Comparison of ENCODE assay signal across 8 cellular contexts in the genomic region with DNA sequence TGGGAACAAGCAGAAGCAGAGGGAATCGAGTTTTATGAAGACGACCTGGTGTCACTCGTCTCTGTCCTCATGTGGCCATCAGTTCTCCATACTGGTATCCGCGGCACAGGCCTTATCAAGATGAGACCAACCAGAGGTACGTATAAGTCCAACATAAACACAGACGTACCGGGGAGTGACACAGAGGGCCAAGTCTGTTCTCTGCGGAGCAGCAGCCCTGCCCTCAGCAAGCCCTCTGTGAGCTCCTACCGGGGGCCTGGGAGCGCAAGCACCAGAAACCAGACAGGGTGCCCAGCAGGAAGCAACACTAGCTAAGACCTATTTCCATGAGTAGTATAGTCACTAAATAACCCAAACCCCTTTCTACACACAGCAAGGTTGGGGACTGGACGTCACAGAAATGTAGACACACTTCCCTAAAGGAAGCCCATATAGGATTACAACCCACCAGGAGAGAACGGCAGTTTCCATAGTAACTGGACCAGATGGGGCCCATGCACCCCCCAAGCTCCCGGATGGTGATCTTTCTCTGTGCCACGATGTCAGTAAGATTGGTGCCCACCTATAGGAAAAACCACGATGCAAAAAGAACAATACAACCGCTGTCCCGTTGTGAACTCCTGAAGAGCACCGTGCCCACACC. TPM values are rescaled to one million over a fixed set of nuclear protein-coding genes. Genes with fewer than 3 reads are reported as not detected.
DNase-seq lines count a peak whose midpoint lies in the region; ATAC-seq, FAIRE-seq and TF ChIP-seq lines count a peak whose summit lies in the region.

No MANE protein-coding gene starts in this region.

- H3K79me1 ChIP-seq in mesendoderm (ENCODE audit: low read length), result peaks cover 17% of the 10 kb centered on the region

- intact Hi-C loops in GM12878 (cut with micrococcal nuclease; ENCODE audit: unreplicated experiment), result loop anchor here (2.0 kb wide), 1 partner anchor 20 kb away; the partner anchor contains the start of gene MRPL12

- H3K4ac ChIP-seq in mesendoderm (ENCODE audit: low read depth, low read length), result no peak overlapping the region

- no peak for TF ChIP-seq EP300 in GM12878 (IDR thresholded peaks at IDR 0.05; ENCODE audit: borderline replicate concordance in 1 of 2, control insufficient read depth in 1 of 2, low read depth in 2 of 2, low read length in 2 of 2)

- no peak for TF ChIP-seq CTCF in AG04449 (IDR thresholded peaks at IDR 0.05; ENCODE audit: insufficient read depth, low read length, missing control alignments)
- TF ChIP-seq CTCF in HL-60 (IDR thresholded peaks at IDR 0.05; ENCODE audit: insufficient read depth, low read length), result no peak
- TF ChIP-seq CTCF in GM12878 (IDR thresholded peaks at IDR 0.05 in 2 of 3, conservative IDR thresholded peaks at IDR 0.05 in 1 of 3; ENCODE audit: control insufficient read depth in 2 of 3, extremely low read depth in 1 of 3, insufficient read depth in 1 of 3, low read depth in 3 of 3, low read length in 3 of 3), result no peak

- RAD21 ChIA-PET in GM12878 (lab: Charles Lee; ENCODE audit: unreplicated experiment), result interaction anchor here (0.6 to 1.9 kb wide), 6 partner anchors 17 to 1034 kb away, joined by 3 to 6 read pairs (median 4); partner anchors contain the start of genes FN3KRP and MRPL12

- TF ChIP-seq POLR2A in GM12878 (IDR thresholded peaks at IDR 0.05; ENCODE audit: low read depth, low read length), result no peak

- peak overlapping the region; percentile 98 for H3K56ac ChIP-seq in mesendoderm (ENCODE audit: low read length)

- SMC1A ChIA-PET in GM12878 (lab: Charles Lee; ENCODE audit: uncharacterized antibody, unreplicated experiment), result interaction anchor here (1.1 kb wide), 1 partner anchor 30 kb away, joined by 3 read pairs; no protein-coding TSS in a partner anchor

- H3K18ac ChIP-seq in mesendoderm (ENCODE audit: low read length), result no peak overlapping the region

- H4K5ac ChIP-seq in mesendoderm (ENCODE audit: low read length), result no peak overlapping the region

- no peak for DNase-seq in AG04449 (ENCODE audit: low read depth, low spot score)
- no peak for DNase-seq in HL-60 (ENCODE audit: low read depth in 1 of 2, low spot score in 1 of 2)
- DNase-seq in GM12878 (ENCODE audit: low read depth, low spot score), result no peak
- DNase-seq in mesendoderm, result no peak
- no peak for DNase-seq in NCI-H187 (lab: John Stamatoyannopoulos, UW)
- no peak for DNase-seq in NCI-H1436 (lab: John Stamatoyannopoulos, UW)
- DNase-seq in HuH-7 (ENCODE audit: low spot score), result no peak

- H3K4me1 ChIP-seq in GM12878 (ENCODE audit: control insufficient read depth, insufficient read depth, low read length) (peaks cover 11% of the 10 kb centered on the region), mesendoderm (ENCODE audit: control insufficient read depth, low read depth, low read length) (peaks cover 3% of the 10 kb centered on the region)

- no peak overlapping the region for H2AFZ ChIP-seq in GM12878 (ENCODE audit: control insufficient read depth, low read depth, low read length)

- no peak for FAIRE-seq in GM12878 (lab: Jason Lieb, UNC)

- H3K36me3 ChIP-seq in GM12878 (ENCODE audit: control insufficient read depth in 2 of 2, insufficient read depth in 2 of 2, low read length in 1 of 2), result peaks cover 0 to 7% of the 10 kb centered on the region in 2 experiments; a peak in 3 of 4 replicates
- peaks cover 6% of the 10 kb centered on the region for H3K36me3 ChIP-seq in mesendoderm (ENCODE audit: control insufficient read depth, insufficient read depth, low read length)

- H3K23ac ChIP-seq in mesendoderm (ENCODE audit: low read length), result no peak overlapping the region

- H2BK15ac ChIP-seq in mesendoderm (replicated peaks; ENCODE audit: low read depth), result no peak overlapping the region

- H3K4me3 ChIP-seq in AG04449 (ENCODE audit: low read depth, low read length) (peak overlapping the region; percentile 89), HL-60 (replicated peaks; ENCODE audit: insufficient read depth, low read length) (peak overlapping the region; percentile 97), GM12878 (peak overlapping the region; percentile 75), mesendoderm (ENCODE audit: low read length) (peak overlapping the region; percentile 95)

- BruUV-seq in GM12878 (replicated peaks; lab: Mats Ljungman, UMichigan), result no TSS peak

- H2BK120ac ChIP-seq in mesendoderm (ENCODE audit: low read depth, low read length), result no peak overlapping the region

- TF ChIP-seq RAD21 in GM12878 (IDR thresholded peaks at IDR 0.05; ENCODE audit: insufficient read depth, low read depth, low read length), result no peak

- in situ Hi-C loops in GM12878 (cut with MboI), result no loop called here

- POLR2A ChIA-PET in AG04449 (lab: Yijun Ruan, JAX) (interaction anchor here (1.2 to 3.6 kb wide), 3 partner anchors 20 to 170 kb away, joined by 3 to 26 read pairs (median 3); partner anchors contain the start of genes ACTG1 and MRPL12), GM12878 (lab: Charles Lee) (interaction anchor here (1.0 to 4.0 kb wide), 3 partner anchors 17 to 29 kb away, joined by 3 to 32 read pairs (median 6); partner anchors contain the start of gene MRPL12)

- CTCF ChIA-PET in AG04449 (lab: Yijun Ruan, JAX), result interaction anchor here (1.3 to 2.6 kb wide), 4 partner anchors 8 to 81 kb away, joined by 3 to 7 read pairs (median 4); no protein-coding TSS in a partner anchor
- CTCF ChIA-PET in GM12878 (lab: Yijun Ruan, JAX), result interaction anchor here (1.1 to 1.5 kb wide), 3 partner anchors 8 to 82 kb away, joined by 3 to 5 read pairs (median 4); no protein-coding TSS in a partner anchor

- H4K20me1 ChIP-seq in GM12878 (ENCODE audit: control insufficient read depth, insufficient read depth), result peaks cover 8% of the 10 kb centered on the region; the same call in 1 of the 2 replicates

- H3K4me2 ChIP-seq in GM12878 (ENCODE audit: control insufficient read depth, insufficient read depth) (peak overlapping the region; percentile 72), mesendoderm (ENCODE audit: low read length) (peak overlapping the region; percentile 66)

- H3K79me2 ChIP-seq in GM12878 (ENCODE audit: control insufficient read depth, insufficient read depth, low read length) (peaks cover 38% of the 10 kb centered on the region), mesendoderm (ENCODE audit: control insufficient read depth, insufficient read depth, low read length) (peaks cover 33% of the 10 kb centered on the region)

- no peak overlapping the region for H4K8ac ChIP-seq in mesendoderm (ENCODE audit: low read depth, low read length)

- no peaks in the 10 kb centered on the region for H3K9me3 ChIP-seq in GM12878 (replicated peaks; ENCODE audit: control insufficient read depth, insufficient read depth, low read length)

- WGBS in GM12878 (ENCODE audit: insufficient coverage, insufficient replicate concordance, low lambda C conversion rate, missing lambda C conversion rate), result 46% methylated on average over 19 of the region's 19 CpGs
- WGBS in mesendoderm (ENCODE audit: extremely low coverage, insufficient coverage, low lambda C conversion rate), result no CpG with 5 or more reads among the region's 19 CpGs

- H3K27ac ChIP-seq in HL-60 (replicated peaks), result peak overlapping the region; percentile 84
- H3K27ac ChIP-seq in GM12878 (ENCODE audit: control insufficient read depth, insufficient read depth), result peak overlapping the region; percentile 36; the same call in 1 of the 2 replicates
- H3K27ac ChIP-seq in mesendoderm (ENCODE audit: low read depth, low read length), result no peak overlapping the region

- H2AK5ac ChIP-seq in mesendoderm (ENCODE audit: low read length), result no peak overlapping the region

- ATAC-seq in GM12878, result no peak
- no peak for ATAC-seq in GM18520 (IDR thresholded peaks at IDR 0.05; ENCODE audit: unreplicated experiment)

- H3K9ac ChIP-seq in GM12878 (ENCODE audit: control insufficient read depth, insufficient read depth, low read length), result peak overlapping the region; percentile 74
- peak overlapping the region; percentile 95 for H3K9ac ChIP-seq in mesendoderm (ENCODE audit: low read length)

- H3K27me3 ChIP-seq in HL-60 (ENCODE audit: insufficient read depth, poor library complexity, severe bottlenecking) (no peaks in the 10 kb centered on the region), GM12878 (replicated peaks in 1 of 2; ENCODE audit: control insufficient read depth in 2 of 2, insufficient read depth in 2 of 2, low read length in 1 of 2) (no peaks in the 10 kb centered on the region), mesendoderm (ENCODE audit: insufficient read depth, low read length, poor library complexity) (no peaks in the 10 kb centered on the region)

- H2BK5ac ChIP-seq in mesendoderm (ENCODE audit: low read length), result no peak overlapping the region

RNA-seq across cellular contexts. Expression of gene ARL16, which starts 0.9 kb away (rescaled TPM):
- total RNA-seq in GM12878 (2013; cell fraction: nucleolus; rRNA removed), result 16.5 and 20.3 TPM in 2 replicates
- total RNA-seq in GM12878 (2014; rRNA removed) (41.9 and 42.1 TPM in 2 replicates), GM12878 (2014; rRNA removed; fragmentation: Illumina TruSeq; extraction: Trizol) (21.0 and 22.1 TPM in 2 replicates), GM12878 (2021) (18.6 and 25.6 TPM in 2 replicates)
- 29.5 TPM for polyA plus RNA-seq in GM12878 (2011; ENCODE audit: low read depth)
- polyA plus RNA-seq in GM12878 (2011; rRNA removed) (26.8 and 34.3 TPM in 2 replicates), GM12878 (2014; fragmentation: Illumina TruSeq; extraction: Trizol) (15.9 and 27.4 TPM in 2 replicates), GM12878 (2014; fragmentation: Nextera tagmentation; extraction: Ambion mirVana) (10 to 100 TPM in 1 of 2 experiments, 1 to 10 TPM in 1; 4.7 to 20.8 TPM), GM12878 (2014; rRNA removed) (43.6 and 44.5 TPM in 2 replicates), GM12878 (2016; fragmentation: Nextera tagmentation; extraction: Ambion mirVana) (10 to 100 TPM; 46.5 to 47.6 TPM)
- polyA plus RNA-seq in GM12878 (2011; cell fraction: cytosol; rRNA removed), result 45.5 and 56.7 TPM in 2 replicates
- 15.8 and 23.1 TPM in 2 replicates for polyA plus RNA-seq in GM12878 (2011; cell fraction: nucleus; rRNA removed)
- 24.6 and 26.5 TPM in 2 replicates for polyA plus RNA-seq in GM12878 (2012)
- polyA minus RNA-seq in GM12878 (2011; rRNA and poly(A)+ RNA removed), result 12.5 and 18.9 TPM in 2 replicates
- 5.9 and 7.2 TPM in 2 replicates for polyA minus RNA-seq in GM12878 (2011; cell fraction: cytosol; rRNA and poly(A)+ RNA removed)
- 6.4 and 10.4 TPM in 2 replicates for polyA minus RNA-seq in GM12878 (2011; cell fraction: nucleus; rRNA and poly(A)+ RNA removed)
- polyA plus RNA-seq in mesendoderm (2013, experiment 1 of 2), result 38.4 TPM
- polyA plus RNA-seq in mesendoderm (2013, experiment 2 of 2), result 37.2 TPM

RNA-seq across cellular contexts. Expression of gene HGS, which starts 1.1 kb away (rescaled TPM):
- total RNA-seq in GM12878 (2013; cell fraction: nucleolus; rRNA removed), result 118 and 143 TPM in 2 replicates
- total RNA-seq in GM12878 (2014; rRNA removed), result 41.4 and 59.5 TPM in 2 replicates
- 23.2 and 29.3 TPM in 2 replicates for total RNA-seq in GM12878 (2014; rRNA removed; fragmentation: Illumina TruSeq; extraction: Trizol)
- total RNA-seq in GM12878 (2021), result 58.0 and 85.6 TPM in 2 replicates
- polyA plus RNA-seq in GM12878 (2011; ENCODE audit: low read depth), result 26.6 TPM
- polyA plus RNA-seq in GM12878 (2011; rRNA removed), result 23.5 and 40.1 TPM in 2 replicates
- polyA plus RNA-seq in GM12878 (2011; cell fraction: cytosol; rRNA removed), result 34.2 and 50.9 TPM in 2 replicates
- polyA plus RNA-seq in GM12878 (2011; cell fraction: nucleus; rRNA removed), result 518 and 543 TPM in 2 replicates
- polyA plus RNA-seq in GM12878 (2012), result 54.1 and 64.4 TPM in 2 replicates
- 29.2 and 51.0 TPM in 2 replicates for polyA plus RNA-seq in GM12878 (2014; fragmentation: Illumina TruSeq; extraction: Trizol)
- polyA plus RNA-seq in GM12878 (2014; fragmentation: Nextera tagmentation; extraction: Ambion mirVana), result 1 to 10 TPM; 2.2 to 3.7 TPM
- 75.4 and 94.8 TPM in 2 replicates for polyA plus RNA-seq in GM12878 (2014; rRNA removed)
- polyA plus RNA-seq in GM12878 (2016; fragmentation: Nextera tagmentation; extraction: Ambion mirVana), result 10 to 100 TPM; 59.9 to 69.3 TPM
- polyA minus RNA-seq in GM12878 (2011; rRNA and poly(A)+ RNA removed), result 42.9 and 44.6 TPM in 2 replicates
- polyA minus RNA-seq in GM12878 (2011; cell fraction: cytosol; rRNA and poly(A)+ RNA removed), result 22.3 and 29.3 TPM in 2 replicates
- 49.6 and 81.2 TPM in 2 replicates for polyA minus RNA-seq in GM12878 (2011; cell fraction: nucleus; rRNA and poly(A)+ RNA removed)
- 41.6 TPM for polyA plus RNA-seq in mesendoderm (2013, experiment 1 of 2)
- polyA plus RNA-seq in mesendoderm (2013, experiment 2 of 2), result 41.5 TPM

RNA-seq across cellular contexts. Expression of gene CCDC137, which starts 16.1 kb away (rescaled TPM):
- 8.0 and 8.8 TPM in 2 replicates for total RNA-seq in GM12878 (2013; cell fraction: nucleolus; rRNA removed)
- 21.9 and 23.3 TPM in 2 replicates for total RNA-seq in GM12878 (2014; rRNA removed)
- total RNA-seq in GM12878 (2014; rRNA removed; fragmentation: Illumina TruSeq; extraction: Trizol), result 18.3 and 19.6 TPM in 2 replicates
- total RNA-seq in GM12878 (2021), result 32.0 and 35.1 TPM in 2 replicates
- 5.7 TPM for polyA plus RNA-seq in GM12878 (2011; ENCODE audit: low read depth)
- polyA plus RNA-seq in GM12878 (2011; rRNA removed), result 7.7 and 13.7 TPM in 2 replicates
- 12.6 and 24.0 TPM in 2 replicates for polyA plus RNA-seq in GM12878 (2011; cell fraction: cytosol; rRNA removed)
- polyA plus RNA-seq in GM12878 (2011; cell fraction: nucleus; rRNA removed), result 26.3 and 30.0 TPM in 2 replicates
- polyA plus RNA-seq in GM12878 (2012), result 16.2 and 24.2 TPM in 2 replicates
- 20.9 and 32.6 TPM in 2 replicates for polyA plus RNA-seq in GM12878 (2014; fragmentation: Illumina TruSeq; extraction: Trizol)
- 1 to 10 TPM; 2.2 to 5.1 TPM for polyA plus RNA-seq in GM12878 (2014; fragmentation: Nextera tagmentation; extraction: Ambion mirVana)
- 33.8 and 39.3 TPM in 2 replicates for polyA plus RNA-seq in GM12878 (2014; rRNA removed)
- 10 to 100 TPM; 44.6 to 45.4 TPM for polyA plus RNA-seq in GM12878 (2016; fragmentation: Nextera tagmentation; extraction: Ambion mirVana)
- polyA minus RNA-seq in GM12878 (2011; rRNA and poly(A)+ RNA removed), result 3.0 and 4.8 TPM in 2 replicates
- polyA minus RNA-seq in GM12878 (2011; cell fraction: cytosol; rRNA and poly(A)+ RNA removed), result 5.2 and 6.8 TPM in 2 replicates
- polyA minus RNA-seq in GM12878 (2011; cell fraction: nucleus; rRNA and poly(A)+ RNA removed), result 3.4 and 11.5 TPM in 2 replicates
- 49.0 TPM for polyA plus RNA-seq in mesendoderm (2013, experiment 1 of 2)
- polyA plus RNA-seq in mesendoderm (2013, experiment 2 of 2), result 48.4 TPM

RNA-seq across cellular contexts. Expression of gene OXLD1, which starts 16.3 kb away (rescaled TPM):
- total RNA-seq in GM12878 (2013; cell fraction: nucleolus; rRNA removed), result 25.4 and 29.4 TPM in 2 replicates
- total RNA-seq in GM12878 (2014; rRNA removed) (74.8 and 77.7 TPM in 2 replicates), GM12878 (2014; rRNA removed; fragmentation: Illumina TruSeq; extraction: Trizol) (14.4 and 18.4 TPM in 2 replicates), GM12878 (2021) (61.2 and 70.8 TPM in 2 replicates)
- 14.1 TPM for polyA plus RNA-seq in GM12878 (2011; ENCODE audit: low read depth)
- polyA plus RNA-seq in GM12878 (2011; rRNA removed) (6.2 and 13.5 TPM in 2 replicates), GM12878 (2014; fragmentation: Illumina TruSeq; extraction: Trizol) (3.4 and 10.2 TPM in 2 replicates), GM12878 (2014; fragmentation: Nextera tagmentation; extraction: Ambion mirVana) (1 to 10 TPM; 4.6 to 9.3 TPM), GM12878 (2014; rRNA removed) (83.2 and 84.8 TPM in 2 replicates), GM12878 (2016; fragmentation: Nextera tagmentation; extraction: Ambion mirVana) (10 to 100 TPM; 74.3 to 89.5 TPM)
- 24.6 and 47.1 TPM in 2 replicates for polyA plus RNA-seq in GM12878 (2011; cell fraction: cytosol; rRNA removed)
- 37.2 and 39.7 TPM in 2 replicates for polyA plus RNA-seq in GM12878 (2011; cell fraction: nucleus; rRNA removed)
- 28.0 and 28.4 TPM in 2 replicates for polyA plus RNA-seq in GM12878 (2012)
- polyA minus RNA-seq in GM12878 (2011; rRNA and poly(A)+ RNA removed), result 8.5 and 18.8 TPM in 2 replicates
- 6.4 and 11.4 TPM in 2 replicates for polyA minus RNA-seq in GM12878 (2011; cell fraction: cytosol; rRNA and poly(A)+ RNA removed)
- polyA minus RNA-seq in GM12878 (2011; cell fraction: nucleus; rRNA and poly(A)+ RNA removed), result 13.7 and 25.6 TPM in 2 replicates
- 19.4 TPM for polyA plus RNA-seq in mesendoderm (2013, experiment 1 of 2)
- 20.6 TPM for polyA plus RNA-seq in mesendoderm (2013, experiment 2 of 2)

RNA-seq across cellular contexts. Expression of gene MRPL12, which starts 20.5 kb away (rescaled TPM):
- 8.8 and 10.1 TPM in 2 replicates for total RNA-seq in GM12878 (2013; cell fraction: nucleolus; rRNA removed)
- total RNA-seq in GM12878 (2014; rRNA removed), result 115 and 157 TPM in 2 replicates
- total RNA-seq in GM12878 (2014; rRNA removed; fragmentation: Illumina TruSeq; extraction: Trizol), result 37.5 and 42.7 TPM in 2 replicates
- total RNA-seq in GM12878 (2021), result 163 and 169 TPM in 2 replicates
- polyA plus RNA-seq in GM12878 (2011; ENCODE audit: low read depth), result 20.7 TPM
- polyA plus RNA-seq in GM12878 (2011; rRNA removed), result 50.4 and 77.8 TPM in 2 replicates
- 118 and 173 TPM in 2 replicates for polyA plus RNA-seq in GM12878 (2011; cell fraction: cytosol; rRNA removed)
- 63.4 and 87.9 TPM in 2 replicates for polyA plus RNA-seq in GM12878 (2011; cell fraction: nucleus; rRNA removed)
- polyA plus RNA-seq in GM12878 (2012), result 61.5 and 76.2 TPM in 2 replicates
- polyA plus RNA-seq in GM12878 (2014; fragmentation: Illumina TruSeq; extraction: Trizol), result 28.4 and 67.3 TPM in 2 replicates
- polyA plus RNA-seq in GM12878 (2014; fragmentation: Nextera tagmentation; extraction: Ambion mirVana), result 1 to 10 TPM; 1.3 to 4.5 TPM
- 269 and 299 TPM in 2 replicates for polyA plus RNA-seq in GM12878 (2014; rRNA removed)
- polyA plus RNA-seq in GM12878 (2016; fragmentation: Nextera tagmentation; extraction: Ambion mirVana), result 100 to 1,000 TPM; 235 to 247 TPM
- 25.1 and 41.4 TPM in 2 replicates for polyA minus RNA-seq in GM12878 (2011; rRNA and poly(A)+ RNA removed)
- polyA minus RNA-seq in GM12878 (2011; cell fraction: cytosol; rRNA and poly(A)+ RNA removed), result 26.9 and 29.7 TPM in 2 replicates
- polyA minus RNA-seq in GM12878 (2011; cell fraction: nucleus; rRNA and poly(A)+ RNA removed), result 6.0 and 18.1 TPM in 2 replicates
- 127 TPM for polyA plus RNA-seq in mesendoderm (2013, experiment 1 of 2)
- 128 TPM for polyA plus RNA-seq in mesendoderm (2013, experiment 2 of 2)
